1 cellular context compared by ENCODE assay signal in genomic region chr7:84274029-84274638, GRCh38.
TF ChIP-seq lines count a peak whose summit lies in the region.

No MANE protein-coding gene starts in this region.

TF ChIP-seq in Ishikawa, 13 proteins besides CTCF, POLR2A, EP300 and RAD21 (continued from another document):
- TF ChIP-seq TEAD4 (IDR thresholded peaks at IDR 0.05) (peak; percentile 56; the same call in 1 of the 2 replicates), FOXM1 (IDR thresholded peaks at IDR 0.05; ENCODE audit: borderline replicate concordance, low read depth) (no peak)
